10 cellular contexts compared by ENCODE assay signal in genomic region chr15:90230071-90230494, GRCh38. TPM values are rescaled to one million over a fixed set of nuclear protein-coding genes. Genes with fewer than 3 reads are reported as not detected.
DNase-seq lines count a peak whose midpoint lies in the region; ATAC-seq, FAIRE-seq and TF ChIP-seq lines count a peak whose summit lies in the region.
"Had no signal": no experiment of that assay in that cellular context is flagged by ENCODE, and none has a peak within 500 bp of the region (broad histone marks: within the 10 kb centered on the region; RNA-seq: fewer than 3 reads in every experiment).

No MANE protein-coding gene starts in this region.

- H3K4me1 Mint-ChIP-seq in CD4-positive, alpha-beta T cell (ENCODE audit: low read depth): peaks cover 54% of the 10 kb centered on the region
- H3K4me1 Mint-ChIP-seq in T-helper 17 cell: peaks cover 41% of the 10 kb centered on the region
- H3K4me1 Mint-ChIP-seq in osteocyte (ENCODE audit: unreplicated experiment): peaks cover 16% of the 10 kb centered on the region

- peaks cover 59% of the 10 kb centered on the region for H3K36me3 Mint-ChIP-seq in CD4-positive, alpha-beta T cell (ENCODE audit: low read depth)
- H3K36me3 Mint-ChIP-seq in T-helper 17 cell (ENCODE audit: low read depth): peaks cover 4% of the 10 kb centered on the region
- peaks cover 23% of the 10 kb centered on the region for H3K36me3 Mint-ChIP-seq in osteocyte (ENCODE audit: unreplicated experiment)

- peak overlapping the region; percentile 76 for H3K4me3 Mint-ChIP-seq in CD4-positive, alpha-beta T cell
- H3K4me3 Mint-ChIP-seq in T-helper 17 cell: peak overlapping the region; percentile 97
- no peak overlapping the region for H3K4me3 Mint-ChIP-seq in osteocyte (ENCODE audit: unreplicated experiment)

- H3K4me1 ChIP-seq in gastroesophageal sphincter: peaks cover 0 to 77% (median 36%) of the 10 kb centered on the region in 3 donors

- no peak for TF ChIP-seq CTCF in CD4-positive, alpha-beta T cell (IDR thresholded peaks at IDR 0.05)
- TF ChIP-seq CTCF in gastroesophageal sphincter (IDR thresholded peaks at IDR 0.05): no peak
- TF ChIP-seq CTCF in osteocyte (IDR thresholded peaks at IDR 0.05): no peak

- TF ChIP-seq EP300 in gastroesophageal sphincter (IDR thresholded peaks at IDR 0.05): no peak

- no peaks in the 10 kb centered on the region for H3K27me3 Mint-ChIP-seq in CD4-positive, alpha-beta T cell
- H3K27me3 Mint-ChIP-seq in T-helper 17 cell (no peaks in the 10 kb centered on the region), osteocyte (ENCODE audit: unreplicated experiment) (no peaks in the 10 kb centered on the region)

- H3K36me3 ChIP-seq in gastroesophageal sphincter: peaks cover 0 to 64% of the 10 kb centered on the region in 2 donors

- H3K9me3 Mint-ChIP-seq in CD4-positive, alpha-beta T cell: no peaks in the 10 kb centered on the region
- no peaks in the 10 kb centered on the region for H3K9me3 Mint-ChIP-seq in osteocyte (ENCODE audit: unreplicated experiment)

- no peak for ATAC-seq in CD4-positive, alpha-beta T cell (ENCODE audit: poor library complexity)
- ATAC-seq in T-helper 17 cell (no peak), gastroesophageal sphincter (no peak)

- no peak for DNase-seq in CD4-positive, alpha-beta T cell
- no peak for DNase-seq in T-helper 17 cell
- DNase-seq in osteocyte (ENCODE audit: extremely low spot score, unreplicated experiment): no peak
- DNase-seq in SKM-1 treated with dmso at 0.1 percent for 144 hours (lab: John Stamatoyannopoulos, UW; ENCODE audit: unreplicated experiment): no peak
- DNase-seq in NCI-H146 treated with DMSO at 0.1 percent for 48 hours (lab: John Stamatoyannopoulos, UW; ENCODE audit: unreplicated experiment): no peak
- DNase-seq in GM03348 (ENCODE audit: low spot score): no peak
- DNase-seq in RCC 7860 (ENCODE audit: low spot score): no peak
- DNase-seq: activated gamma-delta T cell treated with Interleukin-2 at 50 U/mL for 16 hours, NCI-H2227 treated with DMSO at 0.1 percent for 48 hours had no signal

- H3K27ac Mint-ChIP-seq in CD4-positive, alpha-beta T cell: peak overlapping the region; percentile 99
- peak overlapping the region; percentile 100 for H3K27ac Mint-ChIP-seq in T-helper 17 cell
- peak overlapping the region; percentile 27 for H3K27ac Mint-ChIP-seq in osteocyte (ENCODE audit: unreplicated experiment)

- WGBS in gastroesophageal sphincter (ENCODE audit: low coverage in 1 of 2), 2 donors: 46% methylated on average over 4 of the region's 12 CpGs; no CpG with 5 or more reads in 1 of the 2 donors

- POLR2A ChIA-PET in CD4-positive, alpha-beta T cell (lab: Charles Lee): interaction anchor here (1.0 to 5.1 kb wide), 6 partner anchors 10 to 702 kb away, joined by 3 to 97 read pairs (median 13); partner anchors contain the start of genes HDDC3, SEMA4B and TTLL13

- H3K4me3 ChIP-seq in gastroesophageal sphincter: no peak overlapping the region

- TF ChIP-seq POLR2A in gastroesophageal sphincter (IDR thresholded peaks at IDR 0.05): no peak

- no peaks in the 10 kb centered on the region for H3K9me3 ChIP-seq in CD4-positive, alpha-beta T cell (ENCODE audit: control insufficient read depth, low read length)
- H3K9me3 ChIP-seq in T-helper 17 cell (ENCODE audit: control insufficient read depth, low read length, poor library complexity, severe bottlenecking) (no peaks in the 10 kb centered on the region), gastroesophageal sphincter (no peaks in the 10 kb centered on the region)

- CTCF ChIA-PET in CD4-positive, alpha-beta T cell (lab: Charles Lee): interaction anchor here (0.9 kb wide), 1 partner anchor 57 kb away, joined by 3 read pairs; no protein-coding TSS in a partner anchor

- intact Hi-C loops in CD4-positive, alpha-beta T cell (cut with DNase I, micrococcal nuclease): loop anchor here (1.0 to 10.0 kb wide), 7 partner anchors 29 to 335 kb away; partner anchors contain the start of genes AP3S2 (in 1 of the 2), IDH2 (in 1 of the 2), IQGAP1 (in 1 of the 2) and NGRN (in 1 of the 2)

- FAIRE-seq in RCC 7860 (lab: Jason Lieb, UNC): no peak

- no peaks in the 10 kb centered on the region for H3K27me3 ChIP-seq in CD4-positive, alpha-beta T cell (ENCODE audit: control insufficient read depth, insufficient read depth, low read length)
- H3K27me3 ChIP-seq in gastroesophageal sphincter: no peaks in the 10 kb centered on the region

- H3K27ac ChIP-seq in CD4-positive, alpha-beta T cell (ENCODE audit: low read depth, low read length): peak overlapping the region; percentile 99
- H3K27ac ChIP-seq in gastroesophageal sphincter: peak overlapping the region in 3 of 4 donors; percentile 59 to 69 (median 66)

RNA-seq across cellular contexts. Expression of gene CIB1, which starts 3.7 kb away (rescaled TPM):
- 100 to 1,000 TPM; 279 to 295 TPM for total RNA-seq in CD4-positive, alpha-beta T cell
- total RNA-seq in T-helper 17 cell (100 to 1,000 TPM; 166 to 183 TPM), gastroesophageal sphincter (10 to 100 TPM; 22.8 to 35.6 (median 25.5) TPM), osteocyte (33.8 and 35.9 TPM in 2 replicates)

RNA-seq across cellular contexts. Expression of gene GDPGP1, which starts 3.9 kb away (rescaled TPM):
- total RNA-seq in CD4-positive, alpha-beta T cell: 1 to 10 TPM; 7.5 to 8.3 TPM
- total RNA-seq in T-helper 17 cell (1 to 10 TPM; 3.7 to 4.6 TPM), gastroesophageal sphincter (1 to 10 TPM; 2.0 to 8.9 (median 7.5) TPM), osteocyte (5.6 and 6.6 TPM in 2 replicates)

RNA-seq across cellular contexts. Expression of gene TTLL13, which starts 19.3 kb away (rescaled TPM):
- 1 to 10 TPM in 1 of 2 experiments, under 1 TPM in 1; 0.63 to 1.8 TPM for total RNA-seq in CD4-positive, alpha-beta T cell
- total RNA-seq in T-helper 17 cell (under 1 TPM in 1 of 2 donors, not detected in 1; 0.29 TPM), gastroesophageal sphincter (under 1 TPM in 1 of 4 donors, not detected in 3; 0.54 TPM), osteocyte (not detected in 2 replicates)

RNA-seq across cellular contexts. Expression of gene SEMA4B, which starts 29.0 kb away (rescaled TPM):
- total RNA-seq in CD4-positive, alpha-beta T cell: 1 to 10 TPM; 8.0 to 9.5 TPM
- 10 to 100 TPM; 15.4 to 23.4 TPM for total RNA-seq in T-helper 17 cell
- 10 to 100 TPM; 18.7 to 44.9 (median 41.9) TPM for total RNA-seq in gastroesophageal sphincter
- total RNA-seq in osteocyte: 23.3 and 26.0 TPM in 2 replicates

RNA-seq across cellular contexts. Expression of gene NGRN, which starts 35.4 kb away (rescaled TPM):
- 10 to 100 TPM; 55.7 to 58.4 TPM for total RNA-seq in CD4-positive, alpha-beta T cell
- total RNA-seq in T-helper 17 cell: 10 to 100 TPM; 48.0 to 51.0 TPM
- total RNA-seq in gastroesophageal sphincter: 100 to 1,000 TPM; 127 to 182 (median 151) TPM
- total RNA-seq in osteocyte: 92.3 and 94.8 TPM in 2 replicates

Comparison
In these comparisons a context has a peak if more than half of its experiments do, and no peak if none do; other contexts are left out.
1. H3K27ac Mint-ChIP-seq: peak in every context shown above with its lines; median percentile 100 in T-helper 17 cell; 99 in CD4-positive, alpha-beta T cell; 27 in osteocyte.